Comparison of ENCODE assay signal across 9 cellular contexts in genomic region chr5:95727764-95728191, GRCh38. TPM values are rescaled to one million over a fixed set of nuclear protein-coding genes. Genes with fewer than 3 reads are reported as not detected.
DNase-seq lines count a peak whose midpoint lies in the region; ATAC-seq, FAIRE-seq and TF ChIP-seq lines count a peak whose summit lies in the region.
"Had no signal": no experiment of that assay in that cellular context is flagged by ENCODE, and none has a peak within 500 bp of the region (broad histone marks: within the 10 kb centered on the region; RNA-seq: fewer than 3 reads in every experiment).

No MANE protein-coding gene starts in this region.

- no peaks in the 10 kb centered on the region for H3K36me3 ChIP-seq in PC-3 (ENCODE audit: low read depth, low read length)
- no peaks in the 10 kb centered on the region for H3K36me3 ChIP-seq in pancreas

- H3K9me2 ChIP-seq in PC-3 (replicated peaks; ENCODE audit: low read length) = no peaks in the 10 kb centered on the region

- intact Hi-C loops in PC-3 (cut with micrococcal nuclease) (no loop called here), pancreas (cut with DNase I) (no loop called here)

- 8 to 9% methylated on average over 2 of the region's 2 CpGs for WGBS in pancreas, 2 donors

- POLR2A ChIA-PET in PC-3 (lab: Charles Lee; ENCODE audit: unreplicated experiment) = no interaction called here

- no peaks in the 10 kb centered on the region for H3F3A ChIP-seq in PC-3 (ENCODE audit: low read length, unreplicated experiment)

- TF ChIP-seq CTCF in PC-3 (conservative IDR thresholded peaks at IDR 0.05; ENCODE audit: low read depth, low read length) (no peak), pancreas (IDR thresholded peaks at IDR 0.05) (no peak)

- no peaks in the 10 kb centered on the region for H3K9me3 ChIP-seq in PC-3 (ENCODE audit: low read length)
- H3K9me3 ChIP-seq in pancreas = no peaks in the 10 kb centered on the region

- CTCF ChIA-PET in PC-3 (lab: Charles Lee) = no interaction called here

- H3K4me3 ChIP-seq in PC-3 (ENCODE audit: low read length) (no peak overlapping the region), pancreas (peak overlapping the region in 1 of 4 donors; percentile 3)
- H3K4me3 ChIP-seq: lung had no signal

- peak; percentile 55 for DNase-seq in PC-3
- DNase-seq in pancreas = peak in 3 of 6 donors; percentile 38 to 57 (median 57)
- DNase-seq in activated CD4-positive, alpha-beta T cell treated with anti-CD3 and anti-CD28 coated beads for 1 hour = no peak
- DNase-seq in HUDEP-2 (lab: John Stamatoyannopoulos, UW; ENCODE audit: unreplicated experiment in 76 of 76) = no peak
- no peak for DNase-seq in C1 segment of cervical spinal cord (lab: John Stamatoyannopoulos, UW)

- H3K4me1 ChIP-seq in PC-3 (ENCODE audit: insufficient read depth, low read length) = peaks cover 24% of the 10 kb centered on the region
- H3K4me1 ChIP-seq in pancreas = peaks cover 51 to 70% (median 61%) of the 10 kb centered on the region in 3 donors

- H3K9ac ChIP-seq in PC-3 (ENCODE audit: low read length) = no peak overlapping the region

- H3K27me3 ChIP-seq in PC-3 (ENCODE audit: low read length) (no peaks in the 10 kb centered on the region), pancreas (no peaks in the 10 kb centered on the region)

- peaks cover 9% of the 10 kb centered on the region; the same call in 1 of the 2 replicates for H3K79me2 ChIP-seq in PC-3 (ENCODE audit: low read length)

- H3K27ac ChIP-seq in PC-3 (ENCODE audit: low read length) (no peak overlapping the region), pancreas (peak overlapping the region; percentile 67 to 98 (median 84))

- BruUV-seq in PC-3 (replicated peaks; lab: Mats Ljungman, UMichigan) = no TSS peak

- ATAC-seq in GM18907 (IDR thresholded peaks at IDR 0.05; ENCODE audit: unreplicated experiment) (peak; percentile 32), HG03103 (IDR thresholded peaks at IDR 0.05; ENCODE audit: low read depth, unreplicated experiment) (peak; percentile 45), PC-3 (no peak), pancreas (peak; percentile 40 to 64 (median 47)), GM21737 (IDR thresholded peaks at IDR 0.05; ENCODE audit: unreplicated experiment) (no peak)

- peak overlapping the region; percentile 50 for H3K4me2 ChIP-seq in PC-3 (ENCODE audit: low read length)

- no peak for FAIRE-seq in pancreas (lab: Jason Lieb, UNC)

- H2AFZ ChIP-seq in PC-3 (ENCODE audit: low read length) = peak overlapping the region; percentile 7; the same call in 1 of the 2 replicates

- H4K20me1 ChIP-seq in PC-3 (ENCODE audit: low read length) = no peaks in the 10 kb centered on the region

RNA-seq across cellular contexts. Expression of gene RHOBTB3, which starts 3.4 kb away (rescaled TPM):
- 14.2 and 16.3 TPM in 2 replicates for total RNA-seq in PC-3 (2014; rRNA removed)
- total RNA-seq in pancreas = 100 to 1,000 TPM in 3 of 6 donors, 10 to 100 TPM in 3; 59.6 to 190 (median 93.7) TPM
- 10 to 100 TPM; 32.5 to 54.8 TPM for polyA plus RNA-seq in pancreas

RNA-seq across cellular contexts. Expression of gene SPATA9, which starts 45.0 kb away (rescaled TPM):
- total RNA-seq in PC-3 (2014; rRNA removed) = not detected in 2 replicates
- total RNA-seq in pancreas = under 1 TPM; 0.12 to 0.67 (median 0.48) TPM
- polyA plus RNA-seq in pancreas = 1 to 10 TPM in 1 of 2 donors, under 1 TPM in 1; 0.19 to 1.3 TPM

Comparison
In these comparisons a context has a peak if more than half of its experiments do, and no peak if none do; other contexts are left out.
1. ATAC-seq: peak in GM18907 (single experiment), HG03103 (single experiment) and pancreas (4 of 4); none in PC-3 (single experiment) and GM21737 (single experiment).